23 cellular contexts compared by ENCODE assay signal in genomic region chr10:33363112-33363511, GRCh38. TPM values are rescaled to one million over a fixed set of nuclear protein-coding genes. Genes with fewer than 3 reads are reported as not detected.
A peak's percentile ranks its signal among the peaks of the same experiment; 100 is the strongest.
DNase-seq lines count a peak whose midpoint lies in the region; ATAC-seq and TF ChIP-seq lines count a peak whose summit lies in the region.
"Had no signal": no experiment of that assay in that cellular context is flagged by ENCODE, and none has a peak within 500 bp of the region (broad histone marks: within the 10 kb centered on the region; RNA-seq: fewer than 3 reads in every experiment).

No MANE protein-coding gene starts in this region.

- H3K36me3 ChIP-seq in mammary epithelial cell (ENCODE audit: insufficient read depth, low read length) (no peaks in the 10 kb centered on the region), RWPE2 (ENCODE audit: low read depth) (no peaks in the 10 kb centered on the region), gastroesophageal sphincter (no peaks in the 10 kb centered on the region)
- H3K36me3 ChIP-seq: HAP-1 had no signal

- no peaks in the 10 kb centered on the region for H3K36me3 Mint-ChIP-seq in MCF 10A (ENCODE audit: insufficient read depth, unreplicated experiment)

- no peak overlapping the region for H3K4me2 ChIP-seq in mammary epithelial cell (ENCODE audit: insufficient read depth, low read depth, low read length)
- H3K4me2 ChIP-seq: GM23338, SK-N-SH had no signal

- H3K79me2 ChIP-seq in mammary epithelial cell (ENCODE audit: insufficient read depth, low read length): no peaks in the 10 kb centered on the region

- H3K4me1 ChIP-seq in mammary epithelial cell (ENCODE audit: insufficient read depth, low read length): peaks cover 29% of the 10 kb centered on the region
- peaks cover 40% of the 10 kb centered on the region for H3K4me1 ChIP-seq in RWPE2 (ENCODE audit: insufficient read depth, poor library complexity, severe bottlenecking)
- no peaks in the 10 kb centered on the region for H3K4me1 ChIP-seq in gastroesophageal sphincter
- H3K4me1 ChIP-seq: HAP-1 had no signal

- peaks cover 24% of the 10 kb centered on the region for H3K4me1 Mint-ChIP-seq in MCF 10A (ENCODE audit: insufficient read depth, unreplicated experiment)
- H3K4me1 Mint-ChIP-seq: CD8-positive, alpha-beta memory T cell; GM23338 had no signal

- H3K27me3 Mint-ChIP-seq in MCF 10A (ENCODE audit: insufficient read depth, unreplicated experiment): no peaks in the 10 kb centered on the region

- H4K20me1 ChIP-seq in mammary epithelial cell (ENCODE audit: insufficient read depth, low read length): no peaks in the 10 kb centered on the region

- ATAC-seq in RWPE2 (ENCODE audit: low read depth): peak; percentile 28; the same call in 2 of the 3 replicates
- ATAC-seq in GM21528 (IDR thresholded peaks at IDR 0.05; ENCODE audit: low FRiP score, unreplicated experiment): no peak
- ATAC-seq in gastroesophageal sphincter: no peak
- ATAC-seq: GM23338 had no signal

- H3K9ac ChIP-seq in mammary epithelial cell (ENCODE audit: insufficient read depth, low read length): no peak overlapping the region
- H3K9ac ChIP-seq: SK-N-SH had no signal

- H3K27ac ChIP-seq in mammary epithelial cell (ENCODE audit: insufficient read depth, low read depth, low read length) (no peak overlapping the region), RWPE2 (ENCODE audit: poor library complexity, severe bottlenecking) (peak overlapping the region; percentile 99), gastroesophageal sphincter (no peak overlapping the region)
- H3K27ac ChIP-seq: C4-2B, HL-60 had no signal

- H3K9me3 ChIP-seq in mammary epithelial cell (replicated peaks; ENCODE audit: insufficient read depth, low read length) (peaks cover 17% of the 10 kb centered on the region), RWPE2 (ENCODE audit: severe bottlenecking) (no peaks in the 10 kb centered on the region), gastroesophageal sphincter (peaks cover 0 to 17% (median 0%) of the 10 kb centered on the region in 3 donors)

- POLR2A ChIA-PET in MCF 10A (lab: Yijun Ruan, JAX): interaction anchor here (0.5 to 0.7 kb wide), 2 partner anchors 10 to 701 kb away, joined by 3 to 4 read pairs; no protein-coding TSS in a partner anchor

- no peak overlapping the region for H3K4me3 ChIP-seq in mammary epithelial cell (replicated peaks in 1 of 3; ENCODE audit: insufficient read depth in 1 of 3, low read depth in 2 of 3, low read length in 3 of 3)
- no peak overlapping the region for H3K4me3 ChIP-seq in RWPE2 (ENCODE audit: severe bottlenecking)
- H3K4me3 ChIP-seq in fibroblast of the aortic adventitia (ENCODE audit: low read depth, low read length): no peak overlapping the region
- H3K4me3 ChIP-seq in gastroesophageal sphincter: no peak overlapping the region
- H3K4me3 ChIP-seq: GM23338, HAP-1 had no signal

- TF ChIP-seq CTCF in mammary epithelial cell (conservative IDR thresholded peaks at IDR 0.05 in 1 of 2, IDR thresholded peaks at IDR 0.05 in 1 of 2; ENCODE audit: extremely low read depth in 1 of 2, insufficient read depth in 1 of 2, low read depth in 1 of 2, low read length in 2 of 2) (no peak), MCF 10A (IDR thresholded peaks at IDR 0.05; ENCODE audit: unreplicated experiment) (no peak), RWPE2 (IDR thresholded peaks at IDR 0.05; ENCODE audit: poor library complexity, severe bottlenecking) (no peak), fibroblast of the aortic adventitia (IDR thresholded peaks at IDR 0.05; ENCODE audit: insufficient read depth, low read length) (no peak), gastroesophageal sphincter (IDR thresholded peaks at IDR 0.05) (no peak)

- H3K27me3 ChIP-seq in mammary epithelial cell (ENCODE audit: insufficient read depth, low read length) (no peaks in the 10 kb centered on the region), RWPE2 (ENCODE audit: insufficient read depth, poor library complexity, severe bottlenecking) (no peaks in the 10 kb centered on the region), gastroesophageal sphincter (no peaks in the 10 kb centered on the region)

- CTCF ChIA-PET in mammary epithelial cell (lab: Charles Lee; ENCODE audit: low non-redundant PET): no interaction called here
- CTCF ChIA-PET in MCF 10A (lab: Yijun Ruan, JAX): no interaction called here

- H3K4me3 Mint-ChIP-seq in MCF 10A (ENCODE audit: unreplicated experiment): no peak overlapping the region
- H3K4me3 Mint-ChIP-seq: CD8-positive, alpha-beta memory T cell; GM23338 had no signal

- DNase-seq in mammary epithelial cell (peak; percentile 59), MCF 10A (ENCODE audit: unreplicated experiment) (no peak), RWPE2 (ENCODE audit: low spot score) (no peak), fibroblast of the aortic adventitia (ENCODE audit: low read depth) (peak; percentile 55), OCI-M2 (lab: John Stamatoyannopoulos, UW; ENCODE audit: unreplicated experiment) (no peak)
- DNase-seq: Calu3; CD8-positive, alpha-beta memory T cell; DMS153; GF-D8; KG1; NCI-H1694 treated with DMSO at 0.1 percent for 48 hours; NCI-H2081 treated with DMSO at 0.1 percent for 48 hours; NCI-H2171 treated with DMSO at 0.1 percent for 48 hours; NCI-H524 treated with DMSO at 0.1 percent for 48 hours; SHP77; SK-N-SH had no signal

- in situ Hi-C loops in mammary epithelial cell (cut with MboI; ENCODE audit: low sequenced_read_pairs in 2 of 2): no loop called here

- no peak overlapping the region for H2AFZ ChIP-seq in mammary epithelial cell (ENCODE audit: low read depth, low read length)

- no TSS peak for BruUV-seq in mammary epithelial cell (replicated peaks; lab: Mats Ljungman, UMichigan)
- no TSS peak for BruUV-seq in MCF 10A (replicated peaks; lab: Mats Ljungman, UMichigan)

- TF ChIP-seq EP300 in gastroesophageal sphincter (IDR thresholded peaks at IDR 0.05): no peak

- H3K27ac Mint-ChIP-seq in MCF 10A (ENCODE audit: low read depth, unreplicated experiment): no peak overlapping the region
- H3K27ac Mint-ChIP-seq: CD8-positive, alpha-beta memory T cell; GM23338 had no signal

- dilution Hi-C loops in mammary epithelial cell (cut with HindIII; ENCODE audit: low sequenced_read_pairs): no loop called here

- no peak for TF ChIP-seq POLR2A in gastroesophageal sphincter (IDR thresholded peaks at IDR 0.05)

- intact Hi-C loops in mammary epithelial cell (cut with micrococcal nuclease) (no loop called here), MCF 10A (cut with micrococcal nuclease) (no loop called here)

- peaks cover 2% of the 10 kb centered on the region for H3K9me3 Mint-ChIP-seq in MCF 10A (ENCODE audit: unreplicated experiment)

RNA-seq across cellular contexts. Expression of gene NRP1, which starts 28.6 kb away (rescaled TPM):
- total RNA-seq in mammary epithelial cell (100 to 1,000 TPM in 1 of 2 donors, 10 to 100 TPM in 1; 40.2 to 226 TPM), MCF 10A (2022) (66.6 and 117 TPM in 2 replicates), fibroblast of the aortic adventitia (ENCODE audit: low replicate concordance) (174 and 455 TPM in 2 replicates), gastroesophageal sphincter (10 to 100 TPM; 43.4 to 95.4 (median 52.7) TPM)
- 81.4 TPM for polyA plus RNA-seq in mammary epithelial cell
- 253 TPM for polyA minus RNA-seq in mammary epithelial cell
- total RNA-seq: OCI-LY7 had no signal
- polyA plus RNA-seq: CD8-positive, alpha-beta memory T cell had no signal

Comparison
In these comparisons a context has a peak if more than half of its experiments do, and no peak if none do; other contexts are left out.
1. DNase-seq: peak in mammary epithelial cell (single experiment) and fibroblast of the aortic adventitia (single experiment); none in MCF 10A (single experiment), RWPE2 (single experiment) and OCI-M2 (single experiment).